ENCODE assay signal across 8 cellular contexts in the genomic region with DNA sequence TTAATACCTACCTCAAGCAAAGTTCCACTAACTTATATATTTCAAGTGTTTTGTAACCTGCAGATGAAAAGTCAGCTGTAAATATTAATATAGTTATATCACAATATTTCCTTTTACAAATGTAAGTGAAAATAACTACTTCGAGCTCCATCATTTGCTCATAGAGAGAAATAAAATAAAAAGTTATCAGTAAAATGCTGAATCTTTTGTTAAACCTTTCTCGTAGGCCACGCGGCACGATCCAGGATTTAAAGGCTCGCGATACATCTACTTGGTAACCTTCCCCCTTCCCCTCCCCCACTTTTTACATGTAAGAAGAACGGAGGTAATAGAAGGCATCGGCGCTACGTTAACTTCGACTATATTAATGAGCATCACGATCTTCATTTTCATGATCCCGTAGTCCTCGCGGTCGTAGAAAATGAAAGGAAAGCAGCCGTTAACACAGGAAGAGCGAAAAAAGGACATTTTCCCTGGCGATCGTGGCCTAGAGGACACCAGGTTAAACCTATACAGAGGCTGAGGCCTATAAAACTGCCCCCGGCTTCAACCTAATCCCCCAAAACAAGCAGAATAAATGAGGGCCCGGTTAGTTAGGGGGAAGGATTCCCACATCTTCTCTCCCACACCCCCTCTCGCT. TPM values are rescaled to one million over a fixed set of nuclear protein-coding genes. Genes with fewer than 3 reads are reported as not detected.
DNase-seq lines count a peak whose midpoint lies in the region; ATAC-seq, FAIRE-seq and TF ChIP-seq lines count a peak whose summit lies in the region.

No MANE protein-coding gene starts in this region.

- H3K36me3 ChIP-seq in ascending aorta (peaks cover 10% of the 10 kb centered on the region in 2 donors), smooth muscle cell (ENCODE audit: low read depth) (no peaks in the 10 kb centered on the region)

- H3F3A ChIP-seq in smooth muscle cell (ENCODE audit: low read depth): peaks cover 36% of the 10 kb centered on the region

- peak overlapping the region; percentile 99 for H3K9ac ChIP-seq in smooth muscle cell (ENCODE audit: low read depth)

- peak overlapping the region; percentile 100 for H3K4me2 ChIP-seq in smooth muscle cell

- peak overlapping the region; percentile 81 for H3K27ac ChIP-seq in AG04450 (ENCODE audit: low read depth, low read length)
- H3K27ac ChIP-seq in ascending aorta: peak overlapping the region; percentile 96 to 98
- peak overlapping the region; percentile 89 for H3K27ac ChIP-seq in smooth muscle cell (ENCODE audit: low read depth)

- intact Hi-C loops in ascending aorta (cut with DNase I): loop anchor here (1.0 to 10.0 kb wide), 7 partner anchors 116 to 925 kb away; partner anchors contain the start of genes CHD8, METTL17, PARP2 and RAB2B

- no peak overlapping the region for H2AFZ ChIP-seq in smooth muscle cell (ENCODE audit: low read depth)

- peak; percentile 79 for FAIRE-seq in GM19239 (lab: Jason Lieb, UNC)

- POLR2A ChIA-PET in AG04450 (lab: Yijun Ruan, JAX): no interaction called here

- TF ChIP-seq CTCF in AG04450 (IDR thresholded peaks at IDR 0.05; ENCODE audit: low read depth, low read length): no peak
- TF ChIP-seq CTCF in ascending aorta (IDR thresholded peaks at IDR 0.05): no peak
- TF ChIP-seq CTCF in smooth muscle cell (IDR thresholded peaks at IDR 0.05; ENCODE audit: borderline replicate concordance, insufficient read depth, poor library complexity, severe bottlenecking): no peak

- CTCF ChIA-PET in AG04450 (lab: Charles Lee): no interaction called here

- no peak for ATAC-seq in GM19463 (IDR thresholded peaks at IDR 0.05; ENCODE audit: unreplicated experiment)

- WGBS in smooth muscle cell (ENCODE audit: low lambda C conversion rate): 1% methylated on average over 24 of the region's 24 CpGs

- H3K4me1 ChIP-seq in ascending aorta (peaks cover 13 to 16% of the 10 kb centered on the region in 2 donors), smooth muscle cell (ENCODE audit: low read depth) (peaks cover 47% of the 10 kb centered on the region)

- DNase-seq in AG04450 (ENCODE audit: low read depth, low spot score): no peak
- DNase-seq in GM19239 (ENCODE audit: insufficient read length, low spot score): no peak
- DNase-seq in NCI-H82 treated with DMSO at 0.1 percent for 48 hours (lab: John Stamatoyannopoulos, UW; ENCODE audit: unreplicated experiment): peak; percentile 25
- DNase-seq in ascending aorta (ENCODE audit: low spot score in 2 of 2): no peak
- DNase-seq in smooth muscle cell (lab: John Stamatoyannopoulos, UW; ENCODE audit: unreplicated experiment): no peak
- DNase-seq in hepatic stellate cell (ENCODE audit: low spot score): no peak

- H3K79me2 ChIP-seq in smooth muscle cell (ENCODE audit: low read depth): peaks cover 55% of the 10 kb centered on the region

- no peaks in the 10 kb centered on the region for H3K27me3 ChIP-seq in AG04450 (ENCODE audit: control insufficient read depth, insufficient read depth, low read length)
- H3K27me3 ChIP-seq in ascending aorta: no peaks in the 10 kb centered on the region
- H3K27me3 ChIP-seq in smooth muscle cell (ENCODE audit: low read depth): no peaks in the 10 kb centered on the region

- no peaks in the 10 kb centered on the region for H3K9me3 ChIP-seq in AG04450 (ENCODE audit: control insufficient read depth, insufficient read depth, low read length)
- no peaks in the 10 kb centered on the region for H3K9me3 ChIP-seq in ascending aorta
- no peaks in the 10 kb centered on the region for H3K9me3 ChIP-seq in iPS-18c (ENCODE audit: control insufficient read depth, insufficient read depth, low read length)
- H3K9me3 ChIP-seq in smooth muscle cell (replicated peaks; ENCODE audit: low read depth): no peaks in the 10 kb centered on the region

- H4K20me1 ChIP-seq in smooth muscle cell (ENCODE audit: low read depth): peaks cover 54% of the 10 kb centered on the region

- peak overlapping the region; percentile 99 for H3K4me3 ChIP-seq in AG04450 (ENCODE audit: low read depth, low read length)
- peak overlapping the region; percentile 67 to 95 for H3K4me3 ChIP-seq in ascending aorta
- H3K4me3 ChIP-seq in iPS-18c (ENCODE audit: insufficient read depth, low read depth, low read length): peak overlapping the region; percentile 88
- peak overlapping the region; percentile 97 for H3K4me3 ChIP-seq in smooth muscle cell

RNA-seq across cellular contexts. Expression of gene HNRNPC, which starts 0.5 kb away (rescaled TPM):
- polyA plus RNA-seq in AG04450 (2011; rRNA removed): 813 and 828 TPM in 2 replicates
- 452 and 470 TPM in 2 replicates for polyA minus RNA-seq in AG04450 (2011; rRNA and poly(A)+ RNA removed)
- 303 TPM for total RNA-seq in ascending aorta
- 514 and 606 TPM in 2 replicates for total RNA-seq in smooth muscle cell
- 408 TPM in 2 replicates for polyA plus RNA-seq in smooth muscle cell

RNA-seq across cellular contexts. Expression of gene RPGRIP1, which starts 11.2 kb away (rescaled TPM):
- polyA plus RNA-seq in AG04450 (2011; rRNA removed) (not detected in 2 replicates), smooth muscle cell (0.21 TPM in 1 of 2 replicates, not detected in the other)
- not detected in 2 replicates for polyA minus RNA-seq in AG04450 (2011; rRNA and poly(A)+ RNA removed)
- total RNA-seq in ascending aorta (not detected), smooth muscle cell (not detected in 2 replicates)
